Comparison of ENCODE assay signal across 30 cellular contexts in genomic region chr1:215418876-215419442, GRCh38.
DNase-seq lines count a peak whose midpoint lies in the region; ATAC-seq and TF ChIP-seq lines count a peak whose summit lies in the region.
"Had no signal": no experiment of that assay in that cellular context is flagged by ENCODE, and none has a peak within 500 bp of the region (broad histone marks: within the 10 kb centered on the region; RNA-seq: fewer than 3 reads in every experiment).

No MANE protein-coding gene starts in this region.

- BruUV-seq in HCT116 (replicated peaks; lab: Mats Ljungman, UMichigan): no TSS peak

- no peak overlapping the region for H3K4me3 Mint-ChIP-seq in T-cell
- H3K4me3 Mint-ChIP-seq: activated CD4-positive, alpha-beta memory T cell treated with anti-CD3 and anti-CD28 coated beads, Interleukin-2, amount 10 ng/mL, durations not matched to agents 7 days and 5 days; activated T-helper 17 cell treated with anti-CD3 and anti-CD28 coated beads, Interleukin-2, amount 50 U/mL, for 72 hours; immature natural killer cell; naive B cell; T-helper 17 cell had no signal

- H3K4me2 ChIP-seq in HCT116 (ENCODE audit: low read length): no peak overlapping the region
- H3K4me2 ChIP-seq: A549, hepatocyte had no signal

- H3K36me3 Mint-ChIP-seq in T-cell: no peaks in the 10 kb centered on the region
- H3K36me3 Mint-ChIP-seq: naive B cell had no signal

- no peaks in the 10 kb centered on the region for H3K4me1 Mint-ChIP-seq in T-cell
- H3K4me1 Mint-ChIP-seq: activated CD4-positive, alpha-beta memory T cell treated with anti-CD3 and anti-CD28 coated beads, Interleukin-2, amount 10 ng/mL, durations not matched to agents 7 days and 5 days; activated T-helper 17 cell treated with anti-CD3 and anti-CD28 coated beads, Interleukin-2, amount 50 U/mL, for 72 hours; immature natural killer cell; naive B cell; T-helper 17 cell had no signal

- no peak overlapping the region for H2AFZ ChIP-seq in HCT116 (ENCODE audit: low read depth, low read length, poor library complexity, severe bottlenecking)
- H2AFZ ChIP-seq: hepatocyte had no signal

- H3K9me3 ChIP-seq in BE2C (no peaks in the 10 kb centered on the region), HCT116 (ENCODE audit: control insufficient read depth in 1 of 2, insufficient read depth in 1 of 2, low read depth in 1 of 2, low read length in 2 of 2) (no peaks in the 10 kb centered on the region)
- H3K9me3 ChIP-seq: A549, esophagus squamous epithelium, gastroesophageal sphincter, tibial nerve had no signal

- no peaks in the 10 kb centered on the region for H4K20me1 ChIP-seq in HCT116 (ENCODE audit: insufficient read depth)

- H3K9ac ChIP-seq in HCT116 (ENCODE audit: low read length): no peak overlapping the region

- H3K9me2 ChIP-seq in HCT116 (ENCODE audit: insufficient read depth): no peaks in the 10 kb centered on the region

- CTCF ChIA-PET in HCT116 (lab: Charles Lee): no interaction called here
- CTCF ChIA-PET in T-cell (lab: Charles Lee): no interaction called here

- TF ChIP-seq POLR2A in HCT116 (IDR thresholded peaks at IDR 0.05; ENCODE audit: borderline replicate concordance, extremely low read depth, insufficient read depth, insufficient read length): no peak

- peak; percentile 17; the same call in 1 of the 2 replicates for TF ChIP-seq RAD21 in HCT116 (IDR thresholded peaks at IDR 0.05; ENCODE audit: low read depth)

- no peaks in the 10 kb centered on the region for H3K9me3 Mint-ChIP-seq in T-cell
- H3K9me3 Mint-ChIP-seq: activated CD4-positive, alpha-beta memory T cell treated with anti-CD3 and anti-CD28 coated beads, Interleukin-2, amount 10 ng/mL, durations not matched to agents 7 days and 5 days; activated T-helper 17 cell treated with anti-CD3 and anti-CD28 coated beads, Interleukin-2, amount 50 U/mL, for 72 hours had no signal

- H3K79me2 ChIP-seq in HCT116 (ENCODE audit: insufficient read depth, low read length): no peaks in the 10 kb centered on the region
- H3K79me2 ChIP-seq: hepatocyte had no signal

- intact Hi-C loops in HCT116 (cut with micrococcal nuclease): no loop called here

- no peak overlapping the region for H3K27ac ChIP-seq in HCT116 (ENCODE audit: low read depth, low read length)
- H3K27ac ChIP-seq: A549, esophagus squamous epithelium, gastroesophageal sphincter, hepatocyte, tibial nerve had no signal

- ATAC-seq in HCT116: peak; percentile 40; the same call in 1 of the 2 replicates
- peak; percentile 46 for ATAC-seq in SK-N-SH treated with all-trans-retinoic acid at 6 μM for 48 hours
- no peak for ATAC-seq in HG03097 (IDR thresholded peaks at IDR 0.05; ENCODE audit: low FRiP score, unreplicated experiment)
- ATAC-seq in T-cell (replicated peaks in 1 of 4): no peak
- ATAC-seq: A549; activated T-helper 17 cell treated with anti-CD3 and anti-CD28 coated beads, Interleukin-2, amount 50 U/mL, for 72 hours; gastroesophageal sphincter; Panc1; T-helper 17 cell had no signal

- H3K4me3 ChIP-seq in BE2C (ENCODE audit: low read depth, low read length): no peak overlapping the region
- no peak overlapping the region for H3K4me3 ChIP-seq in HCT116 (replicated peaks in 1 of 2; ENCODE audit: low read depth in 1 of 2, low read length in 2 of 2)
- H3K4me3 ChIP-seq: A549, esophagus squamous epithelium, gastroesophageal sphincter, hepatocyte, tibial nerve had no signal

- POLR2A ChIA-PET in HCT116 (lab: Charles Lee) (no interaction called here), T-cell (lab: Charles Lee) (no interaction called here)

- H3K27me3 ChIP-seq in BE2C: no peaks in the 10 kb centered on the region
- H3K27me3 ChIP-seq in HCT116 (ENCODE audit: insufficient read depth, low read length): no peaks in the 10 kb centered on the region
- H3K27me3 ChIP-seq: esophagus squamous epithelium, gastroesophageal sphincter, hepatocyte, tibial nerve had no signal

- TF ChIP-seq CTCF in BE2C (IDR thresholded peaks at IDR 0.05; ENCODE audit: low read depth, low read length): no peak
- no peak for TF ChIP-seq CTCF in HCT116 (IDR thresholded peaks at IDR 0.05 in 2 of 3, conservative IDR thresholded peaks at IDR 0.05 in 1 of 3; ENCODE audit: borderline replicate concordance in 1 of 3, insufficient read depth in 1 of 3, low read depth in 2 of 3, low read length in 2 of 3)

- DNase-seq in BE2C (peak; percentile 16), HCT116 (ENCODE audit: low read depth, low spot score) (no peak), iPS-NIHi7 (ENCODE audit: extremely low spot score) (peak; percentile 19), RKO (ENCODE audit: low spot score) (no peak), middle frontal gyrus (ENCODE audit: extremely low spot score, low spot score) (no peak), T-cell (no peak)
- DNase-seq: activated CD4-positive, alpha-beta memory T cell treated with anti-CD3 and anti-CD28 coated beads, Interleukin-2, amount 10 ng/mL, durations not matched to agents 7 days and 5 days; activated CD4-positive, CD25-positive, alpha-beta regulatory T cell treated with anti-CD3 and anti-CD28 coated beads, Interleukin-2, amount 50 U/mL, for 72 hours; activated CD8-positive, alpha-beta memory T cell treated with anti-CD3 and anti-CD28 coated beads, Interleukin-2, amount 50 U/mL, for 48 hours; activated naive CD4-positive, alpha-beta T cell treated with anti-CD3 and anti-CD28 coated beads, Interleukin-2, amount 50 U/mL, for 16 hours; caudate nucleus; cortex of kidney; DMS79; esophagus squamous epithelium; immature natural killer cell; naive B cell; NCI-H1092; NCI-H187; NCI-H2171; NCI-H510A; NK-92 treated with Interleukin-12 subunit alpha and Interleukin-12 subunit beta, amount 100 ng/mL, for 24 hours; T-helper 17 cell had no signal

- no peak overlapping the region for H3K27ac Mint-ChIP-seq in T-cell
- H3K27ac Mint-ChIP-seq: activated CD4-positive, alpha-beta memory T cell treated with anti-CD3 and anti-CD28 coated beads, Interleukin-2, amount 10 ng/mL, durations not matched to agents 7 days and 5 days; activated T-helper 17 cell treated with anti-CD3 and anti-CD28 coated beads, Interleukin-2, amount 50 U/mL, for 72 hours; immature natural killer cell; naive B cell; T-helper 17 cell had no signal

- H3K27me3 Mint-ChIP-seq in T-cell: peaks cover 0 to 5% of the 10 kb centered on the region in 2 donors
- H3K27me3 Mint-ChIP-seq: activated CD4-positive, alpha-beta memory T cell treated with anti-CD3 and anti-CD28 coated beads, Interleukin-2, amount 10 ng/mL, durations not matched to agents 7 days and 5 days; activated T-helper 17 cell treated with anti-CD3 and anti-CD28 coated beads, Interleukin-2, amount 50 U/mL, for 72 hours; naive B cell; T-helper 17 cell had no signal

- H3K36me3 ChIP-seq in BE2C (no peaks in the 10 kb centered on the region), HCT116 (ENCODE audit: control insufficient read depth in 1 of 2, insufficient read depth in 2 of 2, low read length in 2 of 2) (no peaks in the 10 kb centered on the region)
- H3K36me3 ChIP-seq: esophagus squamous epithelium, gastroesophageal sphincter, tibial nerve had no signal

- RAD21 ChIA-PET in HCT116 (lab: Charles Lee; ENCODE audit: low non-redundant PET in 1 of 2, low total read pairs in 2 of 2, uncharacterized antibody in 2 of 2, unreplicated experiment in 2 of 2): no interaction called here

- H3K4me1 ChIP-seq in BE2C: 0 out of 2 replicates have a peak, but pooled peaks cover 4% of the 10 kb centered on the region
- H3K4me1 ChIP-seq in HCT116 (ENCODE audit: control insufficient read depth in 1 of 2, insufficient read depth in 2 of 2, low read length in 2 of 2): no peaks in the 10 kb centered on the region
- H3K4me1 ChIP-seq: A549, esophagus squamous epithelium, gastroesophageal sphincter, tibial nerve had no signal

TF ChIP-seq in HCT116, 20 proteins besides CTCF, POLR2A, EP300 and RAD21 (continues in another document):
- TF ChIP-seq SIN3A (IDR thresholded peaks at IDR 0.05; ENCODE audit: low read depth) (no peak), ZNF274 (IDR thresholded peaks at IDR 0.05; ENCODE audit: low read depth, low read length) (no peak), SP1 (IDR thresholded peaks at IDR 0.05; ENCODE audit: low read depth) (no peak), EZH2phosphoT487 (IDR thresholded peaks at IDR 0.05; ENCODE audit: borderline replicate concordance) (no peak), ELF1 (IDR thresholded peaks at IDR 0.05; ENCODE audit: borderline replicate concordance, low read depth) (no peak), TCF7L2 (IDR thresholded peaks at IDR 0.05; ENCODE audit: borderline replicate concordance, extremely low read depth, insufficient read depth, insufficient read length) (no peak), CBX3 (IDR thresholded peaks at IDR 0.05; ENCODE audit: low read depth) (no peak), POLR2AphosphoS5 (IDR thresholded peaks at IDR 0.05; ENCODE audit: low read depth, low read length) (no peak), EZH2 (IDR thresholded peaks at IDR 0.05) (no peak)
- TF ChIP-seq, protein P1, sequence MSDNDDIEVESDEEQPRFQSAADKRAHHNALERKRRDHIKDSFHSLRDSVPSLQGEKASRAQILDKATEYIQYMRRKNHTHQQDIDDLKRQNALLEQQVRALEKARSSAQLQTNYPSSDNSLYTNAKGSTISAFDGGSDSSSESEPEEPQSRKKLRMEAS (IDR thresholded peaks at IDR 0.05): no peak

TF ChIP-seq in SK-N-SH treated with all-trans-retinoic acid at 6 μM for 48 hours, 23 proteins besides CTCF, POLR2A, EP300 and RAD21:
- TF ChIP-seq ESRRG (CRISPR knock-in tag; IDR thresholded peaks at IDR 0.05) (no peak), ZNF70 (CRISPR knock-in tag; IDR thresholded peaks at IDR 0.05) (no peak), OSR1 (CRISPR knock-in tag; IDR thresholded peaks at IDR 0.05) (no peak), ZNF8 (CRISPR knock-in tag; IDR thresholded peaks at IDR 0.05) (no peak), ZFP3 (CRISPR knock-in tag; IDR thresholded peaks at IDR 0.05) (no peak), CSRNP3 (CRISPR knock-in tag; IDR thresholded peaks at IDR 0.05) (no peak), RARB (CRISPR knock-in tag; IDR thresholded peaks at IDR 0.05) (no peak)

Comparison
In these comparisons a context has a peak if more than half of its experiments do, and no peak if none do; other contexts are left out.
1. DNase-seq: peak in BE2C (single experiment) and iPS-NIHi7 (single experiment); none in HCT116 (single experiment), RKO (single experiment), middle frontal gyrus (single experiment) and T-cell (0 of 34).
2. ATAC-seq: peak in HCT116 (single experiment) and SK-N-SH treated with all-trans-retinoic acid at 6 μM for 48 hours (single experiment); none in HG03097 (single experiment) and T-cell (0 of 4).